In genomic region chr11:76049506-76049905, GRCh38 we compare ENCODE assay signal across 16 cellular contexts.
"Had no signal": no experiment of that assay in that cellular context is flagged by ENCODE, and none has a peak within 500 bp of the region (broad histone marks: within the 10 kb centered on the region; RNA-seq: fewer than 3 reads in every experiment).

No MANE protein-coding gene starts in this region.

- FAIRE-seq: colon had no signal

- H3K4me3 Mint-ChIP-seq: activated CD8-positive, alpha-beta T cell treated with anti-CD3 and anti-CD28 coated beads, Interleukin-2, amount 10 ng/mL, durations not matched to agents 7 days and 5 days; activated naive CD8-positive, alpha-beta T cell; activated T-cell treated with anti-CD3 and anti-CD28 coated beads, Interleukin-2, amount 50 U/mL, for 4 hours; T-helper 1 cell treated with Interleukin-12 subunit alpha and Interleukin-12 subunit beta and Interleukin-4 antibody, amounts not matched to agents 30 μg/mL and 1 μg/mL, for 36 hours had no signal

- DNase-seq: activated CD4-positive, alpha-beta T cell treated with anti-CD3 and anti-CD28 coated beads, Interleukin-2, amount 50 U/mL, for 4 hours; activated CD8-positive, alpha-beta memory T cell treated with anti-CD3 and anti-CD28 coated beads, Interleukin-2, amount 50 U/mL, for 48 hours; activated CD8-positive, alpha-beta T cell treated with anti-CD3 and anti-CD28 coated beads, Interleukin-2, amount 10 ng/mL, durations not matched to agents 7 days and 5 days; activated effector memory CD4-positive, alpha-beta T cell treated with anti-CD3 and anti-CD28 coated beads, Interleukin-2, amount 50 U/mL, for 16 hours; activated naive CD4-positive, alpha-beta T cell treated with Interleukin-2 at 50 U/mL for 16 hours; activated T-cell treated with anti-CD3 and anti-CD28 coated beads, Interleukin-2, amount 50 U/mL, for 4 hours; anterior cingulate cortex; cerebellar nuclear complex; NCI-H1048; NCI-H187 treated with DMSO at 0.1 percent for 48 hours; NCI-H2081 treated with DMSO at 0.1 percent for 48 hours; Right ventricle myocardium superior had no signal

- H3K27ac Mint-ChIP-seq: activated CD8-positive, alpha-beta T cell treated with anti-CD3 and anti-CD28 coated beads, Interleukin-2, amount 10 ng/mL, durations not matched to agents 7 days and 5 days; activated naive CD8-positive, alpha-beta T cell; T-helper 1 cell treated with Interleukin-12 subunit alpha and Interleukin-12 subunit beta and Interleukin-4 antibody, amounts not matched to agents 30 μg/mL and 1 μg/mL, for 36 hours had no signal

- H3K27me3 Mint-ChIP-seq: activated naive CD8-positive, alpha-beta T cell had no signal

- ATAC-seq: activated CD4-positive, CD25-positive, alpha-beta regulatory T cell treated with anti-CD3 and anti-CD28 coated beads, Interleukin-2, amount 50 U/mL, for 24 hours; activated CD8-positive, alpha-beta T cell treated with anti-CD3 and anti-CD28 coated beads, Interleukin-2, amount 10 ng/mL, durations not matched to agents 7 days and 5 days; activated T-cell treated with anti-CD3 and anti-CD28 coated beads, Interleukin-2, amount 50 U/mL, for 4 hours had no signal
